In genomic region chr21:23119491-23119890, GRCh38 we compare ENCODE assay signal across 19 cellular contexts.
DNase-seq lines count a peak whose midpoint lies in the region; ATAC-seq and TF ChIP-seq lines count a peak whose summit lies in the region.
"Had no signal": no experiment of that assay in that cellular context is flagged by ENCODE, and none has a peak within 500 bp of the region (broad histone marks: within the 10 kb centered on the region; RNA-seq: fewer than 3 reads in every experiment).

No MANE protein-coding gene starts in this region.

- dilution Hi-C loops in mammary epithelial cell (cut with HindIII; ENCODE audit: low sequenced_read_pairs): no loop called here

- WGBS in mammary epithelial cell (ENCODE audit: low coverage, missing lambda C conversion rate): 20% methylated on average over 1 of the region's 1 CpG

- H2AFZ ChIP-seq in DND-41 (ENCODE audit: low read depth, low read length) (no peak overlapping the region), MM.1S (ENCODE audit: low read length) (no peak overlapping the region), SU-DHL-6 (ENCODE audit: low read depth, low read length, severe bottlenecking) (peak overlapping the region; percentile 8), mammary epithelial cell (ENCODE audit: low read depth, low read length) (no peak overlapping the region)

- H3K9ac ChIP-seq in DND-41 (ENCODE audit: low read depth, low read length): no peak overlapping the region
- no peak overlapping the region for H3K9ac ChIP-seq in MM.1S (ENCODE audit: low read length)
- H3K9ac ChIP-seq in SU-DHL-6 (ENCODE audit: low read length): no peak overlapping the region
- H3K9ac ChIP-seq in mammary epithelial cell (ENCODE audit: insufficient read depth, low read length): no peak overlapping the region
- H3K9ac ChIP-seq: BLaER1 had no signal

- no peaks in the 10 kb centered on the region for H3K36me3 ChIP-seq in DND-41 (ENCODE audit: insufficient read depth, low read length)
- no peaks in the 10 kb centered on the region for H3K36me3 ChIP-seq in MM.1S (replicated peaks; ENCODE audit: insufficient read depth, low read length)
- H3K36me3 ChIP-seq in SU-DHL-6 (ENCODE audit: low read length): no peaks in the 10 kb centered on the region
- H3K36me3 ChIP-seq in mammary epithelial cell (ENCODE audit: insufficient read depth, low read length): no peaks in the 10 kb centered on the region
- H3K36me3 ChIP-seq: BE2C, BLaER1 had no signal

- intact Hi-C loops in mammary epithelial cell (cut with micrococcal nuclease): no loop called here

- H3K4me1 ChIP-seq in DND-41 (ENCODE audit: insufficient read depth, low read length): no peaks in the 10 kb centered on the region
- no peaks in the 10 kb centered on the region for H3K4me1 ChIP-seq in MM.1S (ENCODE audit: low read length)
- H3K4me1 ChIP-seq in mammary epithelial cell (ENCODE audit: insufficient read depth, low read length): no peaks in the 10 kb centered on the region
- H3K4me1 ChIP-seq: BE2C, BLaER1 had no signal

- H3K79me2 ChIP-seq in DND-41 (ENCODE audit: insufficient read depth, low read length) (no peaks in the 10 kb centered on the region), MM.1S (ENCODE audit: low read length) (no peaks in the 10 kb centered on the region), SU-DHL-6 (ENCODE audit: insufficient read depth, low read length) (no peaks in the 10 kb centered on the region), mammary epithelial cell (ENCODE audit: insufficient read depth, low read length) (no peaks in the 10 kb centered on the region)

- H3K9me2 ChIP-seq in MM.1S (replicated peaks; ENCODE audit: insufficient read depth, low read length): no peaks in the 10 kb centered on the region
- no peaks in the 10 kb centered on the region for H3K9me2 ChIP-seq in SU-DHL-6 (replicated peaks; ENCODE audit: insufficient read depth, low read length)

- H3K27ac ChIP-seq in DND-41 (ENCODE audit: low read length) (no peak overlapping the region), MM.1S (ENCODE audit: low read length) (no peak overlapping the region), SU-DHL-6 (ENCODE audit: low read depth, low read length) (no peak overlapping the region), mammary epithelial cell (ENCODE audit: insufficient read depth, low read depth, low read length) (no peak overlapping the region)
- H3K27ac ChIP-seq: BLaER1 had no signal

- in situ Hi-C loops in mammary epithelial cell (cut with MboI; ENCODE audit: low sequenced_read_pairs in 2 of 2): no loop called here

- H3K4me2 ChIP-seq in DND-41 (ENCODE audit: insufficient read depth, low read length): no peak overlapping the region
- H3K4me2 ChIP-seq in MM.1S (ENCODE audit: low read depth, low read length): no peak overlapping the region
- H3K4me2 ChIP-seq in SU-DHL-6 (ENCODE audit: low read depth, low read length, poor library complexity, severe bottlenecking): no peak overlapping the region
- H3K4me2 ChIP-seq in mammary epithelial cell (ENCODE audit: insufficient read depth, low read depth, low read length): no peak overlapping the region
- H3K4me2 ChIP-seq: BLaER1 had no signal

- CTCF ChIA-PET in mammary epithelial cell (lab: Charles Lee; ENCODE audit: low non-redundant PET): no interaction called here

- BruUV-seq in mammary epithelial cell (replicated peaks; lab: Mats Ljungman, UMichigan): no TSS peak

- no peaks in the 10 kb centered on the region for H4K20me1 ChIP-seq in DND-41 (ENCODE audit: insufficient read depth, low read length)
- H4K20me1 ChIP-seq in MM.1S (ENCODE audit: insufficient read depth, low read length): no peaks in the 10 kb centered on the region
- no peaks in the 10 kb centered on the region for H4K20me1 ChIP-seq in SU-DHL-6 (ENCODE audit: low read depth, low read length)
- no peaks in the 10 kb centered on the region for H4K20me1 ChIP-seq in mammary epithelial cell (ENCODE audit: insufficient read depth, low read length)
- H4K20me1 ChIP-seq: BLaER1 had no signal

- no peaks in the 10 kb centered on the region for H3K9me3 ChIP-seq in DND-41 (ENCODE audit: insufficient read depth, low read length, severe bottlenecking)
- H3K9me3 ChIP-seq in MM.1S (replicated peaks; ENCODE audit: insufficient read depth, low read length): no peaks in the 10 kb centered on the region
- peaks cover 10% of the 10 kb centered on the region; the same call in 1 of the 2 replicates for H3K9me3 ChIP-seq in SU-DHL-6 (ENCODE audit: insufficient read depth, low read length)
- peaks cover 38% of the 10 kb centered on the region for H3K9me3 ChIP-seq in mammary epithelial cell (replicated peaks; ENCODE audit: insufficient read depth, low read length)
- H3K9me3 ChIP-seq: BE2C had no signal

- no peak overlapping the region for H3K4me3 ChIP-seq in DND-41 (ENCODE audit: low read depth in 1 of 2, low read length in 2 of 2)
- H3K4me3 ChIP-seq in MM.1S (ENCODE audit: low read length): no peak overlapping the region
- H3K4me3 ChIP-seq in SU-DHL-6 (ENCODE audit: insufficient read depth, low read length, poor library complexity, severe bottlenecking): no peak overlapping the region
- no peak overlapping the region for H3K4me3 ChIP-seq in mammary epithelial cell (replicated peaks in 1 of 3; ENCODE audit: insufficient read depth in 1 of 3, low read depth in 2 of 3, low read length in 3 of 3)
- H3K4me3 ChIP-seq: BLaER1 had no signal

- ATAC-seq in DND-41 (ENCODE audit: insufficient read depth, low read depth): peak; percentile 52; the same call in 1 of the 3 replicates
- ATAC-seq in GM18498 (IDR thresholded peaks at IDR 0.05; ENCODE audit: unreplicated experiment): no peak

- DNase-seq in DND-41: no peak
- DNase-seq in MM.1S: peak; percentile 21
- no peak for DNase-seq in mammary epithelial cell
- DNase-seq: 8988T; ACHN; BE2C; C1 segment of cervical spinal cord; CD4-positive, alpha-beta memory T cell; CD4-positive, CD25-positive, alpha-beta regulatory T cell; CD8-positive, alpha-beta memory T cell; COR-L47; DMS 273 treated with DMSO at 0.1 percent for 48 hours; DMS153; DMS53; DMS79; GF-D8 had no signal

- no peaks in the 10 kb centered on the region for H3K27me3 ChIP-seq in DND-41 (ENCODE audit: insufficient read depth, low read length, poor library complexity)
- H3K27me3 ChIP-seq in MM.1S (replicated peaks; ENCODE audit: insufficient read depth, low read length): no peaks in the 10 kb centered on the region
- H3K27me3 ChIP-seq in SU-DHL-6 (ENCODE audit: low read length): no peaks in the 10 kb centered on the region
- no peaks in the 10 kb centered on the region for H3K27me3 ChIP-seq in mammary epithelial cell (ENCODE audit: insufficient read depth, low read length)
- H3K27me3 ChIP-seq: BE2C, BLaER1 had no signal

- no peaks in the 10 kb centered on the region for H3F3A ChIP-seq in MM.1S (ENCODE audit: insufficient read depth, low read length)
- H3F3A ChIP-seq in SU-DHL-6 (ENCODE audit: insufficient read depth): no peaks in the 10 kb centered on the region

- TF ChIP-seq CTCF in DND-41 (IDR thresholded peaks at IDR 0.05; ENCODE audit: borderline replicate concordance, extremely low read depth, low read length, poor library complexity, severe bottlenecking) (no peak), MM.1S (IDR thresholded peaks at IDR 0.05; ENCODE audit: low read length) (no peak), SU-DHL-6 (IDR thresholded peaks at IDR 0.05; ENCODE audit: insufficient read depth, low read length, poor library complexity, severe bottlenecking) (no peak), mammary epithelial cell (conservative IDR thresholded peaks at IDR 0.05 in 1 of 2, IDR thresholded peaks at IDR 0.05 in 1 of 2; ENCODE audit: extremely low read depth in 1 of 2, insufficient read depth in 1 of 2, low read depth in 1 of 2, low read length in 2 of 2) (no peak)
